1 cellular context compared by ENCODE assay signal in the genomic region with DNA sequence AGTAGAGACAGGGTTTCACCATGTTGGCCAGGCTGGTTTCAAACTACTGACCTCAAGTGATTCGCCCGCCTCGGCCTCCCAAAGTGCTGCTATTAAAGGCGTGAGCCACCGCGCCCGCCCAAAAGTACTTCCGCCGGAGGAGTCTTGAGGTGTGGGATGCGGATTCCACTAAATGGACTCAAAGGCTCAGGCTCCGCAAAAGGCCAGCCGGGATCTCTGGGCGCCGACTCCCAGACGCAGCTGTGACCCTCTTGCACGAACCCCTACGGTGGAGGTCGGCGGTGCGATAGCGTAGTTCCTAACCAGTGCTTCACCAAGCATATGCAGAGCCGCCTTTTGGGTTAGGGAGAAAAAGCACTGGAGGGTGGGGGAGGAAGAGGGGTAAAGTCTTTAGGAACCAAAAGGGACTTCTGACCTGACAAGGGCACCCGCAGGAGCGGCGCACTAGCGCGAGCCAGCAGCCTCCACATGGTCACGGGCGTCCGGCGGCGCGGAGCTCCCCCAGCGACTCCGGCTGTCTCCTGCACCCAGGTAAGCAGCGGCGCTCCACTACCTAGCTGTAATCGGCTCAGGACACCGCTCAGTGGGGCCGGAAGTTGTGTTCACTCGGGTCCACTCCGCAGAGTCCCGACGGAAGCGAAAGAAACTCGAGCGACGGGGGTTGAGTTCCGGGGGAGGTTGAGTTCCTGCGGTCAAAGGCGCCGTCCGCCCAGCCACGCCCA.
A peak's percentile ranks its signal among the peaks of the same experiment; 100 is the strongest.
TF ChIP-seq lines count a peak whose summit lies in the region.

A gene (minus strand): TSS at position 590 of the 722 bp plus-strand sequence. CDS start 120 bp downstream, at position 470.

TF ChIP-seq in K562, 482 proteins besides CTCF, POLR2A, EP300 and RAD21 (continued from another document and continues in another):
- TF ChIP-seq, protein P1, sequence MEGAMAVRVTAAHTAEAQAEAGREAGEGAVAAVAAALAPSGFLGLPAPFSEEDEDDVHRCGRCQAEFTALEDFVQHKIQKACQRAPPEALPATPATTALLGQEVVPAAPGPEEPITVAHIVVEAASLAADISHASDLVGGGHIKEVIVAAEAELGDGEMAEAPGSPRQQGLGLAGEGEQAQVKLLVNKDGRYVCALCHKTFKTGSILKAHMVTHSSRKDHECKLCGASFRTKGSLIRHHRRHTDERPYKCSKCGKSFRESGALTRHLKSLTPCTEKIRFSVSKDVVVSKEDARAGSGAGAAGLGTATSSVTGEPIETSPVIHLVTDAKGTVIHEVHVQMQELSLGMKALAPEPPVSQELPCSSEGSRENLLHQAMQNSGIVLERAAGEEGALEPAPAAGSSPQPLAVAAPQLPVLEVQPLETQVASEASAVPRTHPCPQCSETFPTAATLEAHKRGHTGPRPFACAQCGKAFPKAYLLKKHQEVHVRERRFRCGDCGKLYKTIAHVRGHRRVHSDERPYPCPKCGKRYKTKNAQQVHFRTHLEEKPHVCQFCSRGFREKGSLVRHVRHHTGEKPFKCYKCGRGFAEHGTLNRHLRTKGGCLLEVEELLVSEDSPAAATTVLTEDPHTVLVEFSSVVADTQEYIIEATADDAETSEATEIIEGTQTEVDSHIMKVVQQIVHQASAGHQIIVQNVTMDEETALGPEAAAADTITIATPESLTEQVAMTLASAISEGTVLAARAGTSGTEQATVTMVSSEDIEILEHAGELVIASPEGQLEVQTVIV (CRISPR knock-in tag; IDR thresholded peaks at IDR 0.05; ENCODE audit: borderline replicate concordance) = no peak
- TF ChIP-seq RBM14 (IDR thresholded peaks at IDR 0.05; ENCODE audit: borderline replicate concordance, insufficient read depth, low read depth, low read length) (no peak), RNF2 (IDR thresholded peaks at IDR 0.05) (peak; percentile 71), NUFIP1 (IDR thresholded peaks at IDR 0.05; ENCODE audit: partially characterized antibody) (no peak), WHSC1 (IDR thresholded peaks at IDR 0.05; ENCODE audit: low read length) (no peak), ZNF23 (CRISPR knock-in tag; IDR thresholded peaks at IDR 0.05) (0 out of 2 replicates have a peak, but pooled peaks have one; percentile 14), FOXP1 (CRISPR knock-in tag; IDR thresholded peaks at IDR 0.05) (no peak; the same call in 1 of the 2 replicates), POLR3A (IDR thresholded peaks at IDR 0.05; ENCODE audit: borderline replicate concordance, extremely low read depth, insufficient read depth, insufficient read length) (no peak), NONO (IDR thresholded peaks at IDR 0.05; ENCODE audit: low read depth in 2 of 2, low read length in 1 of 2) (0 out of 4 replicates have a peak, but pooled peaks of 1 of the 2 experiments have one; percentile 42), SOX6 (IDR thresholded peaks at IDR 0.05) (peak; percentile 81), HEY1 (CRISPR knock-in tag; IDR thresholded peaks at IDR 0.05; ENCODE audit: borderline replicate concordance) (no peak), ZNF140 (CRISPR knock-in tag; IDR thresholded peaks at IDR 0.05) (no peak), PTTG1 (tag; IDR thresholded peaks at IDR 0.05; ENCODE audit: low read depth) (no peak), ZSCAN29 (IDR thresholded peaks at IDR 0.05) (no peak; the same call in 1 of the 2 replicates), BRF1 (IDR thresholded peaks at IDR 0.05; ENCODE audit: borderline replicate concordance, extremely low read depth, insufficient read length) (no peak), SMARCB1 (IDR thresholded peaks at IDR 0.05; ENCODE audit: insufficient read length, low read depth) (peak; percentile 40), ZNF212 (CRISPR knock-in tag; IDR thresholded peaks at IDR 0.05) (no peak), TAF1 (IDR thresholded peaks at IDR 0.05; ENCODE audit: control insufficient read depth, extremely low read depth, insufficient read depth, low read length, severe bottlenecking) (peak; percentile 98), TRIM28 (IDR thresholded peaks at IDR 0.05) (no peak), FOXA1 (IDR thresholded peaks at IDR 0.05; ENCODE audit: borderline replicate concordance) (no peak), HDAC6 (IDR thresholded peaks at IDR 0.05; ENCODE audit: low read depth, low read length) (no peak), ESRRA (IDR thresholded peaks at IDR 0.05; ENCODE audit: borderline replicate concordance, low read depth) (peak; percentile 94), ZNF507 (tag; conservative IDR thresholded peaks at IDR 0.05) (no peak), ZNF41 (CRISPR knock-in tag; conservative IDR thresholded peaks at IDR 0.05) (no peak), TCF7L2 (IDR thresholded peaks at IDR 0.05; ENCODE audit: low read depth, low read length) (no peak), ZNF239 (CRISPR knock-in tag; IDR thresholded peaks at IDR 0.05) (no peak), YBX1 (IDR thresholded peaks at IDR 0.05) (no peak), SMAD1 (IDR thresholded peaks at IDR 0.05; ENCODE audit: low read depth, low read length, partially characterized antibody) (peak; percentile 46)
- TF ChIP-seq, protein P2, sequence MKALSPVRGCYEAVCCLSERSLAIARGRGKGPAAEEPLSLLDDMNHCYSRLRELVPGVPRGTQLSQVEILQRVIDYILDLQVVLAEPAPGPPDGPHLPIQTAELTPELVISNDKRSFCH (CRISPR knock-in tag; IDR thresholded peaks at IDR 0.05) = no peak
- TF ChIP-seq, protein P2 (tag; IDR thresholded peaks at IDR 0.05) = 0 out of 2 replicates have a peak, but pooled peaks have one; percentile 12
- TF ChIP-seq, protein P3, sequence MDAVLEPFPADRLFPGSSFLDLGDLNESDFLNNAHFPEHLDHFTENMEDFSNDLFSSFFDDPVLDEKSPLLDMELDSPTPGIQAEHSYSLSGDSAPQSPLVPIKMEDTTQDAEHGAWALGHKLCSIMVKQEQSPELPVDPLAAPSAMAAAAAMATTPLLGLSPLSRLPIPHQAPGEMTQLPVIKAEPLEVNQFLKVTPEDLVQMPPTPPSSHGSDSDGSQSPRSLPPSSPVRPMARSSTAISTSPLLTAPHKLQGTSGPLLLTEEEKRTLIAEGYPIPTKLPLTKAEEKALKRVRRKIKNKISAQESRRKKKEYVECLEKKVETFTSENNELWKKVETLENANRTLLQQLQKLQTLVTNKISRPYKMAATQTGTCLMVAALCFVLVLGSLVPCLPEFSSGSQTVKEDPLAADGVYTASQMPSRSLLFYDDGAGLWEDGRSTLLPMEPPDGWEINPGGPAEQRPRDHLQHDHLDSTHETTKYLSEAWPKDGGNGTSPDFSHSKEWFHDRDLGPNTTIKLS (IDR thresholded peaks at IDR 0.05; ENCODE audit: borderline replicate concordance, low read depth) = peak; percentile 78; the same call in 1 of the 2 replicates
- TF ChIP-seq, protein P4, sequence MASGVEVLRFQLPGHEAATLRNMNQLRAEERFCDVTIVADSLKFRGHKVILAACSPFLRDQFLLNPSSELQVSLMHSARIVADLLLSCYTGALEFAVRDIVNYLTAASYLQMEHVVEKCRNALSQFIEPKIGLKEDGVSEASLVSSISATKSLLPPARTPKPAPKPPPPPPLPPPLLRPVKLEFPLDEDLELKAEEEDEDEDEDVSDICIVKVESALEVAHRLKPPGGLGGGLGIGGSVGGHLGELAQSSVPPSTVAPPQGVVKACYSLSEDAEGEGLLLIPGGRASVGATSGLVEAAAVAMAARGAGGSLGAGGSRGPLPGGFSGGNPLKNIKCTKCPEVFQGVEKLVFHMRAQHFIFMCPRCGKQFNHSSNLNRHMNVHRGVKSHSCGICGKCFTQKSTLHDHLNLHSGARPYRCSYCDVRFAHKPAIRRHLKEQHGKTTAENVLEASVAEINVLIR (CRISPR knock-in tag; IDR thresholded peaks at IDR 0.05) = no peak
- TF ChIP-seq, protein P5, sequence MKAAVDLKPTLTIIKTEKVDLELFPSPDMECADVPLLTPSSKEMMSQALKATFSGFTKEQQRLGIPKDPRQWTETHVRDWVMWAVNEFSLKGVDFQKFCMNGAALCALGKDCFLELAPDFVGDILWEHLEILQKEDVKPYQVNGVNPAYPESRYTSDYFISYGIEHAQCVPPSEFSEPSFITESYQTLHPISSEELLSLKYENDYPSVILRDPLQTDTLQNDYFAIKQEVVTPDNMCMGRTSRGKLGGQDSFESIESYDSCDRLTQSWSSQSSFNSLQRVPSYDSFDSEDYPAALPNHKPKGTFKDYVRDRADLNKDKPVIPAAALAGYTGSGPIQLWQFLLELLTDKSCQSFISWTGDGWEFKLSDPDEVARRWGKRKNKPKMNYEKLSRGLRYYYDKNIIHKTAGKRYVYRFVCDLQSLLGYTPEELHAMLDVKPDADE (conservative IDR thresholded peaks at IDR 0.05; ENCODE audit: control insufficient read depth, low read depth, low read length) = peak; percentile 80
- TF ChIP-seq, protein P6, sequence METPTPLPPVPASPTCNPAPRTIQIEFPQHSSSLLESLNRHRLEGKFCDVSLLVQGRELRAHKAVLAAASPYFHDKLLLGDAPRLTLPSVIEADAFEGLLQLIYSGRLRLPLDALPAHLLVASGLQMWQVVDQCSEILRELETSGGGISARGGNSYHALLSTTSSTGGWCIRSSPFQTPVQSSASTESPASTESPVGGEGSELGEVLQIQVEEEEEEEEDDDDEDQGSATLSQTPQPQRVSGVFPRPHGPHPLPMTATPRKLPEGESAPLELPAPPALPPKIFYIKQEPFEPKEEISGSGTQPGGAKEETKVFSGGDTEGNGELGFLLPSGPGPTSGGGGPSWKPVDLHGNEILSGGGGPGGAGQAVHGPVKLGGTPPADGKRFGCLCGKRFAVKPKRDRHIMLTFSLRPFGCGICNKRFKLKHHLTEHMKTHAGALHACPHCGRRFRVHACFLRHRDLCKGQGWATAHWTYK (CRISPR knock-in tag; IDR thresholded peaks at IDR 0.05) = no peak; the same call in 1 of the 2 replicates
- TF ChIP-seq, protein P7, sequence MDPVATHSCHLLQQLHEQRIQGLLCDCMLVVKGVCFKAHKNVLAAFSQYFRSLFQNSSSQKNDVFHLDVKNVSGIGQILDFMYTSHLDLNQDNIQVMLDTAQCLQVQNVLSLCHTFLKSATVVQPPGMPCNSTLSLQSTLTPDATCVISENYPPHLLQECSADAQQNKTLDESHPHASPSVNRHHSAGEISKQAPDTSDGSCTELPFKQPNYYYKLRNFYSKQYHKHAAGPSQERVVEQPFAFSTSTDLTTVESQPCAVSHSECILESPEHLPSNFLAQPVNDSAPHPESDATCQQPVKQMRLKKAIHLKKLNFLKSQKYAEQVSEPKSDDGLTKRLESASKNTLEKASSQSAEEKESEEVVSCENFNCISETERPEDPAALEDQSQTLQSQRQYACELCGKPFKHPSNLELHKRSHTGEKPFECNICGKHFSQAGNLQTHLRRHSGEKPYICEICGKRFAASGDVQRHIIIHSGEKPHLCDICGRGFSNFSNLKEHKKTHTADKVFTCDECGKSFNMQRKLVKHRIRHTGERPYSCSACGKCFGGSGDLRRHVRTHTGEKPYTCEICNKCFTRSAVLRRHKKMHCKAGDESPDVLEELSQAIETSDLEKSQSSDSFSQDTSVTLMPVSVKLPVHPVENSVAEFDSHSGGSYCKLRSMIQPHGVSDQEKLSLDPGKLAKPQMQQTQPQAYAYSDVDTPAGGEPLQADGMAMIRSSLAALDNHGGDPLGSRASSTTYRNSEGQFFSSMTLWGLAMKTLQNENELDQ (CRISPR knock-in tag; IDR thresholded peaks at IDR 0.05; ENCODE audit: borderline replicate concordance) = no peak
- TF ChIP-seq, protein P8, sequence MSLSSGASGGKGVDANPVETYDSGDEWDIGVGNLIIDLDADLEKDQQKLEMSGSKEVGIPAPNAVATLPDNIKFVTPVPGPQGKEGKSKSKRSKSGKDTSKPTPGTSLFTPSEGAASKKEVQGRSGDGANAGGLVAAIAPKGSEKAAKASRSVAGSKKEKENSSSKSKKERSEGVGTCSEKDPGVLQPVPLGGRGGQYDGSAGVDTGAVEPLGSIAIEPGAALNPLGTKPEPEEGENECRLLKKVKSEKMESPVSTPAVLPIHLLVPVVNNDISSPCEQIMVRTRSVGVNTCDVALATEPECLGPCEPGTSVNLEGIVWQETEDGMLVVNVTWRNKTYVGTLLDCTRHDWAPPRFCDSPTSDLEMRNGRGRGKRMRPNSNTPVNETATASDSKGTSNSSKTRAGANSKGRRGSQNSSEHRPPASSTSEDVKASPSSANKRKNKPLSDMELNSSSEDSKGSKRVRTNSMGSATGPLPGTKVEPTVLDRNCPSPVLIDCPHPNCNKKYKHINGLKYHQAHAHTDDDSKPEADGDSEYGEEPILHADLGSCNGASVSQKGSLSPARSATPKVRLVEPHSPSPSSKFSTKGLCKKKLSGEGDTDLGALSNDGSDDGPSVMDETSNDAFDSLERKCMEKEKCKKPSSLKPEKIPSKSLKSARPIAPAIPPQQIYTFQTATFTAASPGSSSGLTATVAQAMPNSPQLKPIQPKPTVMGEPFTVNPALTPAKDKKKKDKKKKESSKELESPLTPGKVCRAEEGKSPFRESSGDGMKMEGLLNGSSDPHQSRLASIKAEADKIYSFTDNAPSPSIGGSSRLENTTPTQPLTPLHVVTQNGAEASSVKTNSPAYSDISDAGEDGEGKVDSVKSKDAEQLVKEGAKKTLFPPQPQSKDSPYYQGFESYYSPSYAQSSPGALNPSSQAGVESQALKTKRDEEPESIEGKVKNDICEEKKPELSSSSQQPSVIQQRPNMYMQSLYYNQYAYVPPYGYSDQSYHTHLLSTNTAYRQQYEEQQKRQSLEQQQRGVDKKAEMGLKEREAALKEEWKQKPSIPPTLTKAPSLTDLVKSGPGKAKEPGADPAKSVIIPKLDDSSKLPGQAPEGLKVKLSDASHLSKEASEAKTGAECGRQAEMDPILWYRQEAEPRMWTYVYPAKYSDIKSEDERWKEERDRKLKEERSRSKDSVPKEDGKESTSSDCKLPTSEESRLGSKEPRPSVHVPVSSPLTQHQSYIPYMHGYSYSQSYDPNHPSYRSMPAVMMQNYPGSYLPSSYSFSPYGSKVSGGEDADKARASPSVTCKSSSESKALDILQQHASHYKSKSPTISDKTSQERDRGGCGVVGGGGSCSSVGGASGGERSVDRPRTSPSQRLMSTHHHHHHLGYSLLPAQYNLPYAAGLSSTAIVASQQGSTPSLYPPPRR (CRISPR knock-in tag; IDR thresholded peaks at IDR 0.05; ENCODE audit: borderline replicate concordance) = no peak
- TF ChIP-seq, protein P9, sequence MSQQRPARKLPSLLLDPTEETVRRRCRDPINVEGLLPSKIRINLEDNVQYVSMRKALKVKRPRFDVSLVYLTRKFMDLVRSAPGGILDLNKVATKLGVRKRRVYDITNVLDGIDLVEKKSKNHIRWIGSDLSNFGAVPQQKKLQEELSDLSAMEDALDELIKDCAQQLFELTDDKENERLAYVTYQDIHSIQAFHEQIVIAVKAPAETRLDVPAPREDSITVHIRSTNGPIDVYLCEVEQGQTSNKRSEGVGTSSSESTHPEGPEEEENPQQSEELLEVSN (IDR thresholded peaks at IDR 0.05; ENCODE audit: borderline replicate concordance in 1 of 2, extremely low read depth in 1 of 2, insufficient read depth in 1 of 2, insufficient read length in 1 of 2, low read depth in 1 of 2, low read length in 1 of 2, poor library complexity in 1 of 2, severe bottlenecking in 1 of 2) = peak; percentile 56 to 66
- TF ChIP-seq, protein P10, sequence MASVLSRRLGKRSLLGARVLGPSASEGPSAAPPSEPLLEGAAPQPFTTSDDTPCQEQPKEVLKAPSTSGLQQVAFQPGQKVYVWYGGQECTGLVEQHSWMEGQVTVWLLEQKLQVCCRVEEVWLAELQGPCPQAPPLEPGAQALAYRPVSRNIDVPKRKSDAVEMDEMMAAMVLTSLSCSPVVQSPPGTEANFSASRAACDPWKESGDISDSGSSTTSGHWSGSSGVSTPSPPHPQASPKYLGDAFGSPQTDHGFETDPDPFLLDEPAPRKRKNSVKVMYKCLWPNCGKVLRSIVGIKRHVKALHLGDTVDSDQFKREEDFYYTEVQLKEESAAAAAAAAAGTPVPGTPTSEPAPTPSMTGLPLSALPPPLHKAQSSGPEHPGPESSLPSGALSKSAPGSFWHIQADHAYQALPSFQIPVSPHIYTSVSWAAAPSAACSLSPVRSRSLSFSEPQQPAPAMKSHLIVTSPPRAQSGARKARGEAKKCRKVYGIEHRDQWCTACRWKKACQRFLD (CRISPR knock-in tag; IDR thresholded peaks at IDR 0.05) = no peak; the same call in 1 of the 2 replicates
